1 cellular context compared by ENCODE assay signal in the genomic region with DNA sequence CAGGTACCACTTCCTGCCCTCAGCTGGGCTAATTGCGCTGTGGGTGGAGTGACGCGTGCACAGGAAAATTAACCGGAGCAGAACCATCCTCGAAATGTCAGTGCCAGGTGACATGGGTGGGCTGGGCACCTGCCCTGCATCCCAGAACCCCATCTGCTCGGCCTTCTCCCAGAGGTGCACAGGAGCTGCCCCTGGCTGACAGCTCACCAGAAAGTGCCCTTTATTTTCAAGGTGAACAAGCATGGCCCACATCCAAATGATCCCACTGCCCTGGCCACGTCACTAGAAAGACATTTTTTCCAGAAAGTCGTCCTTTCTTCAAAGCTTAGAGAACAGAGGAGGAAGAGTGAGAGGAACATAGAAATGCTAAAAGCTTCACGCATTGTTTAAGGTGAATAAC.
TF ChIP-seq lines count a peak whose summit lies in the region.

No MANE protein-coding gene starts in this region.

TF ChIP-seq in HepG2, 621 proteins besides CTCF, POLR2A, EP300 and RAD21:
- TF ChIP-seq FOSL2 (CRISPR knock-in tag; IDR thresholded peaks at IDR 0.05) (peak; percentile 44; the same call in 1 of the 2 replicates), FOXJ3 (CRISPR knock-in tag; IDR thresholded peaks at IDR 0.05; ENCODE audit: borderline replicate concordance) (no peak)
